8 cellular contexts compared by ENCODE assay signal in genomic region chr12:46383654-46384450, GRCh38. TPM values are rescaled to one million over a fixed set of nuclear protein-coding genes. Genes with fewer than 3 reads are reported as not detected.
A peak's percentile ranks its signal among the peaks of the same experiment; 100 is the strongest.
DNase-seq lines count a peak whose midpoint lies in the region; ATAC-seq, FAIRE-seq and TF ChIP-seq lines count a peak whose summit lies in the region.

No MANE protein-coding gene starts in this region.

- peak overlapping the region; percentile 93 for H3K56ac ChIP-seq in H1 (replicated peaks; ENCODE audit: insufficient read length, low read depth, low read length)

- H3K79me2 ChIP-seq in H1 (ENCODE audit: control insufficient read depth in 1 of 2, insufficient read depth in 2 of 2, low read length in 2 of 2) = peaks cover 3 to 25% of the 10 kb centered on the region in 2 experiments; a peak in 2 of 4 replicates

- H3K79me1 ChIP-seq in H1 (ENCODE audit: low read depth, low read length) = peaks cover 2% of the 10 kb centered on the region; the same call in 1 of the 2 replicates

- H2AK5ac ChIP-seq in H1 (ENCODE audit: low read depth, low read length) = peak overlapping the region; percentile 19; the same call in 1 of the 2 replicates

- H4K20me1 ChIP-seq in H1 (replicated peaks in 1 of 2; ENCODE audit: control insufficient read depth in 1 of 2, insufficient read depth in 2 of 2, low read length in 2 of 2) = no peaks in the 10 kb centered on the region

- peak overlapping the region; percentile 92 for H3K4ac ChIP-seq in H1 (replicated peaks; ENCODE audit: insufficient read length, low read depth, low read length)

- H3K27ac ChIP-seq in A673 (ENCODE audit: low read depth, low read length, poor library complexity, severe bottlenecking) (peak overlapping the region; percentile 99), H1 (ENCODE audit: low read depth, low read length) (peak overlapping the region; percentile 94)

- no peak overlapping the region for H3K23ac ChIP-seq in H1 (ENCODE audit: insufficient read length)

- no peak overlapping the region for H3K14ac ChIP-seq in H1 (ENCODE audit: insufficient read length)

- peak overlapping the region; percentile 76; the same call in 1 of the 2 replicates for H2BK12ac ChIP-seq in H1 (ENCODE audit: low read depth, low read length)

- no peak for TF ChIP-seq EP300 in H1 (IDR thresholded peaks at IDR 0.05; ENCODE audit: borderline replicate concordance in 1 of 2, low read depth in 2 of 2, low read length in 2 of 2)

- peak overlapping the region; percentile 89 to 95 for H3K4me2 ChIP-seq in H1 (ENCODE audit: insufficient read depth in 1 of 2, low read depth in 2 of 2, low read length in 2 of 2)

- H2AFZ ChIP-seq in H1 (ENCODE audit: low read length) = no peak overlapping the region

- no peak for TF ChIP-seq CTCF in A673 (conservative IDR thresholded peaks at IDR 0.05; ENCODE audit: low read depth, low read length)
- no peak for TF ChIP-seq CTCF in H1 (IDR thresholded peaks at IDR 0.05; ENCODE audit: control extremely low read depth in 1 of 3, insufficient read depth in 1 of 3, low read depth in 1 of 3, low read length in 3 of 3)

- H3K4me3 ChIP-seq in A673 (ENCODE audit: low read depth, low read length, poor library complexity, severe bottlenecking) (peak overlapping the region; percentile 68), H1 (ENCODE audit: extremely low read depth in 1 of 4, insufficient read depth in 2 of 4, low read depth in 3 of 4, low read length in 4 of 4) (peak overlapping the region; percentile 79 to 90 (median 83)), mononuclear cell (ENCODE audit: low read length) (peak overlapping the region; percentile 68)

- H3K18ac ChIP-seq in H1 (ENCODE audit: extremely low read depth, low read length) = peak overlapping the region; percentile 81; the same call in 1 of the 2 replicates

- H4K8ac ChIP-seq in H1 (ENCODE audit: extremely low read depth, insufficient read depth, low read length) = peak overlapping the region; percentile 88

- H4K91ac ChIP-seq in H1 (replicated peaks; ENCODE audit: insufficient read length, low read length) = peak overlapping the region; percentile 89

- TF ChIP-seq POLR2A in H1 (IDR thresholded peaks at IDR 0.05; ENCODE audit: control extremely low read depth in 1 of 2, low read depth in 2 of 2, low read length in 2 of 2) = peak in 1 of 2 experiments; percentile 71; a peak in 2 of 3 replicates

- CTCF ChIA-PET in A673 (lab: Charles Lee) = no interaction called here
- CTCF ChIA-PET in H1 (lab: Charles Lee; ENCODE audit: partially characterized antibody) = interaction anchor here (0.6 kb wide), 1 partner anchor 28 kb away, joined by 3 read pairs; no protein-coding TSS in a partner anchor

- H3K27me3 ChIP-seq in A673 (replicated peaks; ENCODE audit: insufficient read depth, low read depth, low read length, poor library complexity) = no peaks in the 10 kb centered on the region
- H3K27me3 ChIP-seq in H1 (replicated peaks in 1 of 4; ENCODE audit: control insufficient read depth in 3 of 4, extremely low read depth in 1 of 4, insufficient read depth in 3 of 4, low read length in 3 of 4) = no peaks in the 10 kb centered on the region
- no peaks in the 10 kb centered on the region for H3K27me3 ChIP-seq in mononuclear cell (ENCODE audit: insufficient read depth, low read length)

- peak overlapping the region; percentile 86 for H4K5ac ChIP-seq in H1 (ENCODE audit: insufficient read length, low read depth, low read length)

- POLR2A ChIA-PET in A673 (lab: Charles Lee; ENCODE audit: low non-redundant PET) (interaction anchor here (0.5 kb wide), 1 partner anchor 12 kb away, joined by 5 read pairs; the partner anchor contains the start of gene SLC38A2), H1 (lab: Charles Lee; ENCODE audit: partially characterized antibody) (interaction anchor here (1.0 to 15.4 kb wide), 6 partner anchors 9 to 27 kb away, joined by 3 to 233 read pairs (median 4); partner anchors contain the start of gene SLC38A2)

- peak overlapping the region; percentile 12 for H2BK120ac ChIP-seq in H1 (replicated peaks; ENCODE audit: low read depth, low read length)

- H3K9me3 ChIP-seq in A673 (ENCODE audit: low read depth, low read length, poor library complexity, severe bottlenecking) (no peaks in the 10 kb centered on the region), H1 (ENCODE audit: insufficient read depth in 2 of 2, low read depth in 1 of 2, low read length in 1 of 2) (peaks cover 0 to 3% of the 10 kb centered on the region in 2 experiments; a peak in 1 of 4 replicates), mononuclear cell (ENCODE audit: low read depth, low read length) (no peaks in the 10 kb centered on the region)

- TF ChIP-seq RAD21 in H1 (IDR thresholded peaks at IDR 0.05 in 1 of 2, conservative IDR thresholded peaks at IDR 0.05 in 1 of 2; ENCODE audit: low read depth in 2 of 2, low read length in 2 of 2) = no peak; a peak in 1 of 4 replicates

- FAIRE-seq in H1 (lab: Jason Lieb, UNC) = no peak

- no peak overlapping the region for H2BK20ac ChIP-seq in H1 (ENCODE audit: low read length)

- peaks cover 57% of the 10 kb centered on the region for H3K4me1 ChIP-seq in A673 (ENCODE audit: insufficient read depth, low read length, poor library complexity, severe bottlenecking)
- H3K4me1 ChIP-seq in H1 (replicated peaks in 1 of 4; ENCODE audit: control insufficient read depth in 3 of 4, insufficient read depth in 4 of 4, low read length in 3 of 4) = peaks cover 13 to 27% (median 20%) of the 10 kb centered on the region in 4 experiments
- H3K4me1 ChIP-seq in mononuclear cell (ENCODE audit: insufficient read depth, low read length) = peaks cover 54% of the 10 kb centered on the region

- H3K9ac ChIP-seq in H1 (replicated peaks in 1 of 4; ENCODE audit: extremely low read depth in 1 of 4, low read depth in 3 of 4, low read length in 3 of 4) = peak overlapping the region; percentile 78 to 92 (median 80)

- no peak overlapping the region; the same call in 1 of the 2 replicates for H2BK15ac ChIP-seq in H1 (ENCODE audit: low read length)

- peak; percentile 58 for ATAC-seq in GM18511 (IDR thresholded peaks at IDR 0.05; ENCODE audit: unreplicated experiment)
- peak; percentile 39 for ATAC-seq in HG03039 (IDR thresholded peaks at IDR 0.05; ENCODE audit: unreplicated experiment)

- WGBS in H1 (ENCODE audit: extremely low coverage in 1 of 2, insufficient coverage in 1 of 2, insufficient read length in 1 of 2, insufficient replicate concordance in 2 of 2, low coverage in 1 of 2, low lambda C conversion rate in 2 of 2, missing lambda C conversion rate in 1 of 2), 2 experiments = 4% methylated on average over 36 of the region's 47 CpGs; no CpG with 5 or more reads in 1 of the 2 experiments

- H3K23me2 ChIP-seq in H1 (ENCODE audit: low read depth, low read length) = peaks cover 5% of the 10 kb centered on the region; the same call in 1 of the 2 replicates

- intact Hi-C loops in A673 (cut with micrococcal nuclease; ENCODE audit: unreplicated experiment) = no loop called here

- DNase-seq in A673 (ENCODE audit: low spot score) (peak; percentile 86), NCI-H446 treated with DMSO at 0.1 percent for 48 hours (lab: John Stamatoyannopoulos, UW) (peak; percentile 60), H1 (ENCODE audit: low read depth in 1 of 2, low spot score in 2 of 2) (no peak)
- peak in 2 of 3 experiments; percentile 49 for DNase-seq in activated CD8-positive, alpha-beta memory T cell treated with anti-CD3 and anti-CD28 coated beads for 48 hours (ENCODE audit: low read depth in 2 of 3, low spot score in 2 of 3)
- peak; percentile 43 to 54 for DNase-seq in stimulated activated CD8-positive, alpha-beta memory T cell treated with anti-CD3 and anti-CD28 coated beads, Interleukin-2, amount 100 ng/mL, for 1 hour (ENCODE audit: low read depth in 2 of 2)

- TSS peak; percentile 39 for BruUV-seq in A673 (replicated peaks; lab: Mats Ljungman, UMichigan)

- peak overlapping the region; percentile 96 for H2BK5ac ChIP-seq in H1 (ENCODE audit: low read depth, low read length)

- H3K36me3 ChIP-seq in A673 (ENCODE audit: insufficient read depth, low read length, poor library complexity, severe bottlenecking) (no peaks in the 10 kb centered on the region), H1 (ENCODE audit: control insufficient read depth in 2 of 4, insufficient read depth in 4 of 4, low read length in 3 of 4) (peaks cover 0 to 7% (median 1%) of the 10 kb centered on the region in 4 experiments; a peak in 3 of 8 replicates)

TF ChIP-seq in H1, 55 proteins besides CTCF, POLR2A, EP300 and RAD21 (continues in another document):
- peak; percentile 93 for TF ChIP-seq ASH2L (IDR thresholded peaks at IDR 0.05; ENCODE audit: low read length)
- TF ChIP-seq TAF7 (optimal IDR thresholded peaks at IDR 0.05; ENCODE audit: borderline replicate concordance, low read depth, low read length) = peak; percentile 26
- TF ChIP-seq HDAC2 (IDR thresholded peaks at IDR 0.05; ENCODE audit: borderline replicate concordance in 1 of 2, low read depth in 2 of 2, low read length in 2 of 2) = peak in 1 of 2 experiments; percentile 39; a peak in 1 of 4 replicates
- TF ChIP-seq SUZ12 (IDR thresholded peaks at IDR 0.05; ENCODE audit: low read length) = no peak
- peak; percentile 54 for TF ChIP-seq POLR2AphosphoS5 (IDR thresholded peaks at IDR 0.05; ENCODE audit: low read depth, low read length)
- peak; percentile 15; the same call in 1 of the 2 replicates for TF ChIP-seq TAF1 (IDR thresholded peaks at IDR 0.05; ENCODE audit: low read depth, low read length)
- no peak for TF ChIP-seq ATF3 (IDR thresholded peaks at IDR 0.05; ENCODE audit: insufficient read depth, low read depth, low read length)
- peak; percentile 64 for TF ChIP-seq CREB1 (IDR thresholded peaks at IDR 0.05)
- TF ChIP-seq MAX (IDR thresholded peaks at IDR 0.05) = peak; percentile 29
- peak; percentile 3; the same call in 1 of the 2 replicates for TF ChIP-seq BACH1 (IDR thresholded peaks at IDR 0.05; ENCODE audit: low read length)

RNA-seq across cellular contexts. Expression of gene SLC38A2, which starts 11.3 kb away (rescaled TPM):
- total RNA-seq in A673 (2021) = 395 and 440 TPM in 2 replicates
- 620 and 684 TPM in 2 replicates for total RNA-seq in H1 (2021; fragmentation: NEBNext Ultra II Directional; extraction: Animal tissue kit (Norgen Biotek cat#: 25700))
- 163 and 245 TPM in 2 replicates for polyA plus RNA-seq in H1 (2011; rRNA removed)
- 172 TPM for polyA plus RNA-seq in H1 (2011; cell fraction: cytosol; rRNA removed)
- polyA plus RNA-seq in H1 (2011; cell fraction: nucleus; rRNA removed) = 187 TPM
- polyA plus RNA-seq in H1 (2012, experiment 1 of 2) = 133 to 299 TPM (median 236 TPM) in 4 replicates
- polyA plus RNA-seq in H1 (2012, experiment 2 of 2) = 17.4 TPM
- 830 TPM for polyA plus RNA-seq in H1 (2013, experiment 1 of 2)
- polyA plus RNA-seq in H1 (2013, experiment 2 of 2) = 877 TPM
- 313 and 345 TPM in 2 replicates for polyA minus RNA-seq in H1 (2011; rRNA and poly(A)+ RNA removed)
- 195 TPM for polyA minus RNA-seq in H1 (2011; cell fraction: cytosol; rRNA and poly(A)+ RNA removed)
- 474 TPM for polyA minus RNA-seq in H1 (2011; cell fraction: nucleus; rRNA and poly(A)+ RNA removed)
- total RNA-seq in mononuclear cell = 277 TPM

Comparison
In these comparisons a context has a peak if more than half of its experiments do, and no peak if none do; other contexts are left out.
1. DNase-seq: peak in A673 (single experiment), NCI-H446 treated with DMSO at 0.1 percent for 48 hours (single experiment), activated CD8-positive, alpha-beta memory T cell treated with anti-CD3 and anti-CD28 coated beads for 48 hours (2 of 3) and stimulated activated CD8-positive, alpha-beta memory T cell treated with anti-CD3 and anti-CD28 coated beads, Interleukin-2, amount 100 ng/mL, for 1 hour (2 of 2); none in H1 (0 of 2).
2. Peak in every context shown above with its lines, with median percentiles within 50 percentile points of each other: H3K4me3 ChIP-seq.